In the genomic region with DNA sequence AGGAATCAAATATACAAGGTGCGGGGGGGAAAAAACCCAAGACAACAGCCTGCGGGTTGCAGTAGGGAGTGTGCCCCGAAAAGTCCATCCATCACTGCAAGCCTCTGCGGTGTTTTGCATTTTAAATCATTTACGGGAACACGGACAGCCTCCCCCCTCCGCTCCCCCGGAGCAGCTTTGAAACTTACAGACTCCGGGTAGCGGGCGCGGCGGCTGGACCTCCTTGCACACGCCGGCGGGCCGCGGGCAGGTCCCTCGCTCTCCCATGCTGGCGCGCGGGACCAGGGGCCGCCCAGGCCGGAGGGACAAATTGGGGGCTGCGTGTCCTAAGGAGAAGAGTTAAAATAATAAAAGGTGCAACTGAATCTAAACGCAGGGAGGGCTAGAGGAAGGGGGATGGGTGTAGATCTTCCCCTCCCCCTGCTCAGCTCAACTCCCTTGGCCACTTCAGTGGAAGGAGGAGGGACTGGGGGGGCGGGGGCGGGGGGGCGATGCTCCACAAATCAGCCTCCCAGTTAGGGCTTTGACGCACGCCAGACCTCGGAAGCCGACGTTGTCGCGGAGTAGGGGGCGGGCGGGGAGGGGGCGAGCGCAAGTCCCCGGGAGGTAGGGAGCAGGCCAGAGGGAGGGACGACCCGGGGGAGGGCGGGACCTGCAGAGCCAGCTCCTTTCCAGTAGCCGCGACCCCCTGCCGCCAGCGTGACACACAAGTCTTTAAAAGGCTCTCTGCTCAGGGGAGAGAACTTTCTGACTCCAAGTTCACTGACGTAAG, we compare ENCODE assay signal across 1 cellular context.
TF ChIP-seq lines count a peak whose summit lies in the region.

Gene KCNJ8 (minus strand): TSS at position 349 of the 772 bp plus-strand sequence. CDS start 1,090 bp downstream, outside the sequence.

TF ChIP-seq in HEK293, 187 proteins besides CTCF, POLR2A, EP300 and RAD21 (continued from another document):
- peak; percentile 95 for TF ChIP-seq ZNF341 (tag by site-specific recombination; IDR thresholded peaks at IDR 0.05; ENCODE audit: low read depth)
